In the genomic region with DNA sequence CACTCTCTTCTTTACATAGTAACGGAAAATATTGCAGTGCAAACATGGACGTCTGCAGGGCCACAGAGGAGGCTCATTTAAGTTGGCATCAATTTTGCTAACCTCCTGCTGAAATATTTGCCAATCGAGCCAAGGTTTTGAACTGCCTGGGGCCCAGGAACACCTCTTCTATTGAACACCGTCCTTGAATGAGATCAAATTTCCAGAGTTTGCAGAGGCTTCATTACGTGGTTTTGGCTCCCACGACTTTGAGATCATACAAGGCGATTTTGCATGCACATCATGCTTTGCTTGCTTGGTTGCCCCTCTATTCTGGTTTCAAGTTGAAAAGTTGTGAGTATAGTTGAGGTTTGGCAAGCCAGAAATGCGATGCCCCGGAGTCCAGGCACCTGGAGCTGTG, we compare ENCODE assay signal across 18 cellular contexts.
DNase-seq lines count a peak whose midpoint lies in the region; ATAC-seq and TF ChIP-seq lines count a peak whose summit lies in the region.
"Had no signal": no experiment of that assay in that cellular context is flagged by ENCODE, and none has a peak within 500 bp of the region (broad histone marks: within the 10 kb centered on the region; RNA-seq: fewer than 3 reads in every experiment).

No MANE protein-coding gene starts in this region.

- peak; percentile 27 for DNase-seq in NCI-H2107 treated with DMSO at 0.1 percent for 48 hours (lab: John Stamatoyannopoulos, UW; ENCODE audit: unreplicated experiment)
- DNase-seq in NCI-H2107 (lab: John Stamatoyannopoulos, UW): no peak
- DNase-seq in NCI-H2029 (lab: John Stamatoyannopoulos, UW): peak; percentile 20
- DNase-seq in NCI-H748 (lab: John Stamatoyannopoulos, UW; ENCODE audit: unreplicated experiment): peak; percentile 88
- peak; percentile 28 for DNase-seq in astrocyte of the spinal cord (ENCODE audit: low read depth, low spot score)
- DNase-seq: CD8-positive, alpha-beta memory T cell; HFFc6; IMR-90; Karpas-422; MG63; NCI-H1436; NCI-H526; PC-9 had no signal

- TF ChIP-seq CTCF in astrocyte of the spinal cord (IDR thresholded peaks at IDR 0.05; ENCODE audit: low read depth, low read length): no peak

- in situ Hi-C loops in astrocyte of the spinal cord (cut with HindIII; ENCODE audit: low sequenced_read_pairs): no loop called here

- H3K4me3 ChIP-seq in astrocyte of the spinal cord (ENCODE audit: low read depth, low read length): no peak overlapping the region
- H3K4me3 ChIP-seq: A549; BLaER1 treated with 17β-estradiol and CSF1 and Interleukin-3, amounts not matched to agents 10 nM and 100 nM; MG63; PC-9 had no signal

- ATAC-seq in HG03025 (IDR thresholded peaks at IDR 0.05; ENCODE audit: low FRiP score, unreplicated experiment): no peak
- ATAC-seq in HG03097 (IDR thresholded peaks at IDR 0.05; ENCODE audit: low FRiP score, unreplicated experiment): no peak
- ATAC-seq in HG03354 (IDR thresholded peaks at IDR 0.05; ENCODE audit: poor library complexity, severe bottlenecking, unreplicated experiment): no peak
- ATAC-seq: A549 had no signal
